Comparison of ENCODE assay signal across 8 cellular contexts in the genomic region with DNA sequence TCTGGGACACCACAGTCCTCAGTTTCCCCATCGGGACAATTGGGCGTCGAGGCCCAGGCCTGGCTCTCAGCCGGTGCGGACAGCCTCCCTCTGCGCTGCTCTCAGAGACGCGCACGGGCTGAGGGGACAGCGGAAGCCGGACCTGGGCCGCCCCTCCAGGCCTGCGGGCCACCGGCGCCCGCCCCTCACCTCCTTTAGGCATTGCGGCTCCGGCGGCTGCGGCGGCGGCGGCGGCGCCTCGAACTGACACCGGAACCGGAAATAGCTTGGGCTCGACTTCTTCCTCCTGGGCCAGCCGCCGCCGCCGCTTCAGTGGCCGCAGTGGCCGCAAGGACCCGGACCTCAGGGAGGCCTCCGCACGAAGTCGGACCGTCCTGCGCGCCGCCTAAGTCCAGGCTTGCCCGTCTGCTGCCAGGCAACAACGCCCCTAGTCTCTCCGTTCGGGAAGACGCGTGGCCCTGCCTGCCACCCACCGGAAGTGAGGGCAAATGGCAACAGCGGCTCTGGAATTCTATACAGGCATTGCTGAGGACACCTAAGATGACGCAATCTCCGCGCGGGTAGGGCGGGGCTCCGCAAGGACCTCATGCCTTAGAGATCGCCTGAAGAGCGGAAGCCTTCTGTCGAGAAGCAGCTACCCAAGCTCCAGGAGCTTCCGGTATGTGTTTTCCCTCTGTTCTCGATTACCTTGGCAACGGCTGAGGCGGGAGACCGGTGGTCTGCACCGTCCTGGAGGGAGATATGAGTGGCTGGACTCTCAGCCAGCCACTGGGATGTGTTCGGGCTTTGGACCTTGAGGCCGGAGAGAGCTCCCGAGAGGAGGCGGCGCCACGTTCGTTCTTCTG. TPM values are rescaled to one million over a fixed set of nuclear protein-coding genes. Genes with fewer than 3 reads are reported as not detected.
A peak's percentile ranks its signal among the peaks of the same experiment; 100 is the strongest.
DNase-seq lines count a peak whose midpoint lies in the region; ATAC-seq lines count a peak whose summit lies in the region.

Gene BUD31 (plus strand): TSS at position 623 of the 845 bp plus-strand sequence. CDS start 2,124 bp downstream, outside the sequence.
Gene PDAP1 (minus strand): TSS at position 251 of the 845 bp plus-strand sequence. CDS start 49 bp downstream, at position 202.

- peak within 1 kb of the TSS; percentile 98 for H3K4me3 Mint-ChIP-seq in activated T-helper 1 cell treated with anti-CD3 and anti-CD28 coated beads, Interleukin-12 subunit alpha, Interleukin-12 subunit beta, Interleukin-2, Interleukin-4 antibody, amounts not matched to agents 30 ng/mL and 10 ng/mL and 1 ng/mL, durations not matched to agents 14 hours and 24 hours and 36 hours
- H3K4me3 Mint-ChIP-seq in naive thymus-derived CD4-positive, alpha-beta T cell = peak within 1 kb of the TSS; percentile 91 to 98 (median 96)
- peak within 1 kb of the TSS; percentile 93 to 94 for H3K4me3 Mint-ChIP-seq in stimulated activated naive B cell treated with anti-CD40 and anti-IgM and Interleukin-4, amounts not matched to agents 10 μg/mL and 1 μg/mL and 100 μg/mL, for 72 hours

- H3K4me1 ChIP-seq in Karpas-422 (ENCODE audit: low read length) = peaks cover 30% of the 10 kb centered on the region
- peaks cover 26 to 37% of the 10 kb centered on the region in 2 donors for H3K4me1 ChIP-seq in naive thymus-derived CD4-positive, alpha-beta T cell (ENCODE audit: control insufficient read depth in 2 of 2, insufficient read depth in 2 of 2, low read length in 2 of 2)

- peaks cover 43% of the 10 kb centered on the region for H3K4me1 Mint-ChIP-seq in activated T-helper 1 cell treated with anti-CD3 and anti-CD28 coated beads, Interleukin-12 subunit alpha, Interleukin-12 subunit beta, Interleukin-2, Interleukin-4 antibody, amounts not matched to agents 30 ng/mL and 10 ng/mL and 1 ng/mL, durations not matched to agents 14 hours and 24 hours and 36 hours (ENCODE audit: low read depth)
- H3K4me1 Mint-ChIP-seq in naive thymus-derived CD4-positive, alpha-beta T cell = peaks cover 37 to 67% (median 50%) of the 10 kb centered on the region in 7 donors
- H3K4me1 Mint-ChIP-seq in stimulated activated naive B cell treated with anti-CD40 and anti-IgM and Interleukin-4, amounts not matched to agents 10 μg/mL and 1 μg/mL and 100 μg/mL, for 72 hours = peaks cover 25 to 48% of the 10 kb centered on the region in 2 donors

- no peaks in the 10 kb centered on the region for H3K9me2 ChIP-seq in Karpas-422 (replicated peaks; ENCODE audit: insufficient read depth, low read length)

- POLR2A ChIA-PET in naive thymus-derived CD4-positive, alpha-beta T cell (lab: Charles Lee) = interaction anchor here (0.5 to 5.0 kb wide), 22 partner anchors 9 to 1021 kb away, joined by 3 to 62 read pairs (median 6); partner anchors contain the start of genes ARPC1A, ARPC1B, CPSF4 and MEPCE

- CTCF ChIA-PET in naive thymus-derived CD4-positive, alpha-beta T cell (lab: Charles Lee) = interaction anchor here (0.5 to 1.3 kb wide), 11 partner anchors 16 to 1677 kb away, joined by 3 to 11 read pairs (median 3); partner anchors contain the start of gene TRIM56

- peak; percentile 94 for DNase-seq in DMS79 treated with DMSO at 0.1 percent for 48 hours (lab: John Stamatoyannopoulos, UW)
- DNase-seq in Karpas-422 = peak; percentile 97
- peak; percentile 98 for DNase-seq in RKO (ENCODE audit: low spot score)
- peak; percentile 92 for DNase-seq in activated T-helper 1 cell treated with anti-CD3 and anti-CD28 coated beads, Interleukin-12 subunit alpha, Interleukin-12 subunit beta, Interleukin-2, Interleukin-4 antibody, amounts not matched to agents 30 ng/mL and 10 ng/mL and 1 ng/mL, durations not matched to agents 14 hours and 24 hours and 36 hours (ENCODE audit: low spot score)
- peak; percentile 95 for DNase-seq in fibroblast of gingiva (ENCODE audit: low read depth)
- DNase-seq in naive thymus-derived CD4-positive, alpha-beta T cell = peak; percentile 92 to 100 (median 98)
- DNase-seq in stimulated activated naive B cell treated with anti-CD40 and anti-IgM and Interleukin-4, amounts not matched to agents 10 μg/mL and 1 μg/mL and 100 μg/mL, for 72 hours = peak; percentile 92

- ATAC-seq in GM21825 (IDR thresholded peaks at IDR 0.05; ENCODE audit: unreplicated experiment) = peak; percentile 71
- peak; percentile 96 for ATAC-seq in naive thymus-derived CD4-positive, alpha-beta T cell
- ATAC-seq in stimulated activated naive B cell treated with anti-CD40 and anti-IgM and Interleukin-4, amounts not matched to agents 10 μg/mL and 1 μg/mL and 100 μg/mL, for 72 hours (replicated peaks) = peak; percentile 89 to 91

- H4K20me1 ChIP-seq in Karpas-422 (ENCODE audit: insufficient read depth, low read depth, low read length) = peaks cover 30% of the 10 kb centered on the region

- peak within 1 kb of the TSS; percentile 98 for H3K27ac Mint-ChIP-seq in activated T-helper 1 cell treated with anti-CD3 and anti-CD28 coated beads, Interleukin-12 subunit alpha, Interleukin-12 subunit beta, Interleukin-2, Interleukin-4 antibody, amounts not matched to agents 30 ng/mL and 10 ng/mL and 1 ng/mL, durations not matched to agents 14 hours and 24 hours and 36 hours
- peak within 1 kb of the TSS; percentile 94 to 98 (median 97) for H3K27ac Mint-ChIP-seq in naive thymus-derived CD4-positive, alpha-beta T cell
- peak within 1 kb of the TSS; percentile 100 for H3K27ac Mint-ChIP-seq in stimulated activated naive B cell treated with anti-CD40 and anti-IgM and Interleukin-4, amounts not matched to agents 10 μg/mL and 1 μg/mL and 100 μg/mL, for 72 hours

- H3K4me2 ChIP-seq in Karpas-422 (ENCODE audit: low read depth, low read length, poor library complexity, severe bottlenecking) = peak within 1 kb of the TSS; percentile 98

- intact Hi-C loops in activated T-helper 1 cell treated with anti-CD3 and anti-CD28 coated beads, Interleukin-12 subunit alpha, Interleukin-12 subunit beta, Interleukin-2, Interleukin-4 antibody, amounts not matched to agents 30 ng/mL and 10 ng/mL and 1 ng/mL, durations not matched to agents 14 hours and 24 hours and 36 hours (cut with micrococcal nuclease) = loop anchor here (1.0 to 5.0 kb wide), 12 partner anchors 15 to 1809 kb away; partner anchors contain the start of genes ARPC1B, CPSF4, MEPCE and PLOD3
- intact Hi-C loops in naive thymus-derived CD4-positive, alpha-beta T cell (cut with micrococcal nuclease) = loop anchor here (1.0 to 10.0 kb wide), 19 partner anchors 15 to 676 kb away; partner anchors contain the start of genes ARPC1A (in 2 of the 2), ARPC1B (in 2 of the 2), ATP5MF (in 2 of the 2) and CPSF4 (in 2 of the 2)

- H3K36me3 Mint-ChIP-seq in activated T-helper 1 cell treated with anti-CD3 and anti-CD28 coated beads, Interleukin-12 subunit alpha, Interleukin-12 subunit beta, Interleukin-2, Interleukin-4 antibody, amounts not matched to agents 30 ng/mL and 10 ng/mL and 1 ng/mL, durations not matched to agents 14 hours and 24 hours and 36 hours (ENCODE audit: low read depth) = peaks cover 39% of the 10 kb centered on the region
- H3K36me3 Mint-ChIP-seq in naive thymus-derived CD4-positive, alpha-beta T cell = peaks cover 4 to 26% (median 13%) of the 10 kb centered on the region in 5 donors
- peaks cover 32 to 34% of the 10 kb centered on the region in 2 donors for H3K36me3 Mint-ChIP-seq in stimulated activated naive B cell treated with anti-CD40 and anti-IgM and Interleukin-4, amounts not matched to agents 10 μg/mL and 1 μg/mL and 100 μg/mL, for 72 hours

- no peaks in the 10 kb centered on the region for H3K9me3 Mint-ChIP-seq in activated T-helper 1 cell treated with anti-CD3 and anti-CD28 coated beads, Interleukin-12 subunit alpha, Interleukin-12 subunit beta, Interleukin-2, Interleukin-4 antibody, amounts not matched to agents 30 ng/mL and 10 ng/mL and 1 ng/mL, durations not matched to agents 14 hours and 24 hours and 36 hours
- H3K9me3 Mint-ChIP-seq in naive thymus-derived CD4-positive, alpha-beta T cell = peaks cover 0 to 2% (median 0%) of the 10 kb centered on the region in 11 donors
- no peaks in the 10 kb centered on the region for H3K9me3 Mint-ChIP-seq in stimulated activated naive B cell treated with anti-CD40 and anti-IgM and Interleukin-4, amounts not matched to agents 10 μg/mL and 1 μg/mL and 100 μg/mL, for 72 hours

- H3K27me3 ChIP-seq in Karpas-422 (ENCODE audit: low read length) = no peaks in the 10 kb centered on the region
- no peaks in the 10 kb centered on the region for H3K27me3 ChIP-seq in naive thymus-derived CD4-positive, alpha-beta T cell (ENCODE audit: control insufficient read depth in 2 of 2, insufficient read depth in 2 of 2, low read length in 2 of 2)

- H3K27ac ChIP-seq in Karpas-422 (ENCODE audit: low read length) = peak within 1 kb of the TSS; percentile 86
- peak within 1 kb of the TSS; percentile 93 for H3K27ac ChIP-seq in naive thymus-derived CD4-positive, alpha-beta T cell (ENCODE audit: low read depth, low read length)

- H3K79me2 ChIP-seq in Karpas-422 (ENCODE audit: low read length) = peaks cover 73% of the 10 kb centered on the region

- H3K36me3 ChIP-seq in Karpas-422 (ENCODE audit: insufficient read depth, low read length) = peaks cover 17% of the 10 kb centered on the region
- peaks cover 16 to 49% (median 18%) of the 10 kb centered on the region in 3 experiments for H3K36me3 ChIP-seq in naive thymus-derived CD4-positive, alpha-beta T cell (ENCODE audit: control insufficient read depth in 2 of 3, insufficient read depth in 3 of 3, low read length in 3 of 3)

- no peaks in the 10 kb centered on the region for H3K27me3 Mint-ChIP-seq in activated T-helper 1 cell treated with anti-CD3 and anti-CD28 coated beads, Interleukin-12 subunit alpha, Interleukin-12 subunit beta, Interleukin-2, Interleukin-4 antibody, amounts not matched to agents 30 ng/mL and 10 ng/mL and 1 ng/mL, durations not matched to agents 14 hours and 24 hours and 36 hours (ENCODE audit: insufficient read depth)
- no peaks in the 10 kb centered on the region for H3K27me3 Mint-ChIP-seq in naive thymus-derived CD4-positive, alpha-beta T cell
- no peaks in the 10 kb centered on the region for H3K27me3 Mint-ChIP-seq in stimulated activated naive B cell treated with anti-CD40 and anti-IgM and Interleukin-4, amounts not matched to agents 10 μg/mL and 1 μg/mL and 100 μg/mL, for 72 hours

- peak within 1 kb of the TSS; percentile 96 for H2AFZ ChIP-seq in Karpas-422 (ENCODE audit: low read length)

- H3K9ac ChIP-seq in Karpas-422 (ENCODE audit: low read length) = peak within 1 kb of the TSS; percentile 99

- H3K4me3 ChIP-seq in Karpas-422 (ENCODE audit: low read length) = peak within 1 kb of the TSS; percentile 97
- H3K4me3 ChIP-seq in naive thymus-derived CD4-positive, alpha-beta T cell (ENCODE audit: low read length) = peak within 1 kb of the TSS; percentile 89

- H3K9me3 ChIP-seq in Karpas-422 (ENCODE audit: low read length) = no peaks in the 10 kb centered on the region
- no peaks in the 10 kb centered on the region for H3K9me3 ChIP-seq in naive thymus-derived CD4-positive, alpha-beta T cell (ENCODE audit: control insufficient read depth in 2 of 3, low read length in 3 of 3)

RNA-seq across cellular contexts. Expression of gene BUD31, which starts in this region (rescaled TPM):
- total RNA-seq in Karpas-422 (2014; rRNA removed; shearing (Covaris generic); ENCODE audit: low replicate concordance) = 63.7 and 81.8 TPM in 2 replicates
- 132 and 145 TPM in 2 replicates for total RNA-seq in activated T-helper 1 cell treated with anti-CD3 and anti-CD28 coated beads, Interleukin-12 subunit alpha, Interleukin-12 subunit beta, Interleukin-2, Interleukin-4 antibody, amounts not matched to agents 30 ng/mL and 10 ng/mL and 1 ng/mL, durations not matched to agents 14 hours and 24 hours and 36 hours
- 100 to 1,000 TPM in 2 of 5 experiments, 10 to 100 TPM in 3; 55.2 to 134 (median 83.9) TPM for total RNA-seq in naive thymus-derived CD4-positive, alpha-beta T cell
- polyA plus RNA-seq in naive thymus-derived CD4-positive, alpha-beta T cell = 100 to 1,000 TPM; 148 to 173 TPM

RNA-seq across cellular contexts. Expression of gene PDAP1, which starts in this region (rescaled TPM):
- total RNA-seq in Karpas-422 (2014; rRNA removed; shearing (Covaris generic); ENCODE audit: low replicate concordance) = 14.2 and 43.0 TPM in 2 replicates
- 160 and 162 TPM in 2 replicates for total RNA-seq in activated T-helper 1 cell treated with anti-CD3 and anti-CD28 coated beads, Interleukin-12 subunit alpha, Interleukin-12 subunit beta, Interleukin-2, Interleukin-4 antibody, amounts not matched to agents 30 ng/mL and 10 ng/mL and 1 ng/mL, durations not matched to agents 14 hours and 24 hours and 36 hours
- total RNA-seq in naive thymus-derived CD4-positive, alpha-beta T cell = 100 to 1,000 TPM in 1 of 5 experiments, 10 to 100 TPM in 4; 42.8 to 104 (median 64.0) TPM
- 10 to 100 TPM; 38.4 to 41.2 TPM for polyA plus RNA-seq in naive thymus-derived CD4-positive, alpha-beta T cell

Comparison
In these comparisons a context has a peak if more than half of its experiments do, and no peak if none do; other contexts are left out.
1. Peak in every context shown above with its lines: DNase-seq, ATAC-seq, H3K4me3 ChIP-seq and H3K27ac ChIP-seq.